1 cellular context compared by ENCODE assay signal in the genomic region with DNA sequence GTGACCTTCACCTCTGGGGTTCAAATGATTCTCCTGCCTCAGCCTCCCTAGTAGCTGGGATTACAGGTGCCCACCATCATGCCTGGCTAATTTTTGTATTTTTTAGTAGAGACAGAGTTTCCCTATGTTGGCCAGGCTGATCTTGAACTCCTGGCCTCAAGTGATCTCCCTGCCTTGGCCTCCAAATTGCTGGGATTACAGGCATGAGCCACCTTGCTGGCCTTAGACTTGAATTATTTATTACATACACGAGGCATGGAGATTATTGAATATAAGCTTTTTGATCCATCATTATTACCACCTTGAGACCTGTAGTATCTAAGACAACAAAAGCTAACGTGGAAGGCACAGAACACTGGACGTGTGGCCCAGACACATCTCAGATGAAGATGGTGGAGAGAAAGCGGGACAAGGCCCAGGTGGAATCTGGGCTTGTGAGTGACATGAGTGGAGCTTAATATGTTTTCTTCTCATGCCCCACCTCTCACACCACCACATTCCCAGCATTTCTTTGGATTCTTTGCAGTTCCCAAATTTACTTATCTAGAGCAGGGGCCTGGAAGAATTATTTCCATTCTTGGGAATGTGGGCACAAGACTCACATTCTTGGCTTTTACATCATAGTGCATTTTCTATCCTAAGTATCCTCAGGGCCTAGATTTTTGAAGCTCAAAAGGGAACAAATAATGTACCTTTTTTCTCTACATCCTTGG.
TF ChIP-seq lines count a peak whose summit lies in the region.

No MANE protein-coding gene starts in this region.

TF ChIP-seq in IMR-90, 13 proteins besides CTCF, POLR2A, EP300 and RAD21:
- TF ChIP-seq NFE2L2 (IDR thresholded peaks at IDR 0.05; ENCODE audit: low read depth, low read length) (no peak), BHLHE40 (IDR thresholded peaks at IDR 0.05; ENCODE audit: low read depth, low read length) (peak; percentile 31; the same call in 1 of the 2 replicates)
TF ChIP-seq in IMR-90: peak in this region for 1.
